In the genomic region with DNA sequence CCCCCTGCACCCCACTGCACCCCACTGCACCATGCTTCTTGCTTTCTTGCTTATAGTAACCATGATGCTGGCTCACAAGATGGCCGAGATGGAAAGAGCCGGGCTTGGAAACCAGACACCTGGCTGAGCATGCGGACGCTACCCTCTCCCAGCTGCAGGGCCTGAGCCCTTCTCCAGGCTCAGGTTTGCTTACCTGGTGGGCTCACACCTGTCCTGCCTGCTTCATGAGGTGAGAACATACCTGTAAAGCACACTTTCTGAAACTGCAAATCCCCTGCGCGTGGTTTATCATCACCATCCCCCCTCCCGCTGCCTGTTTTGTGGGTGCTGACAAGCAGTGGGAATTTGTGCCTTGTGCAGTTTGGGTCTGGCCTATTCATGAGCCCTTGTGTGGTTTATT, we compare ENCODE assay signal across 28 cellular contexts.
"Had no signal": no experiment of that assay in that cellular context is flagged by ENCODE, and none has a peak within 500 bp of the region (broad histone marks: within the 10 kb centered on the region; RNA-seq: fewer than 3 reads in every experiment).

No MANE protein-coding gene starts in this region.

- FAIRE-seq: astrocyte, TTC549 had no signal

- H3K36me3 Mint-ChIP-seq: activated CD8-positive, alpha-beta memory T cell treated with anti-CD3 and anti-CD28 coated beads, Interleukin-2, amount 10 ng/mL, durations not matched to agents 7 days and 5 days; activated naive CD8-positive, alpha-beta T cell; brain; T-cell had no signal

- H3K36me3 ChIP-seq: MG63 had no signal

- H3K4me3 ChIP-seq: MG63, SK-N-MC had no signal

- DNase-seq: activated B cell treated with CpG ODN at 0.5 μM for 24 hours; activated CD4-positive, alpha-beta T cell treated with anti-CD3 and anti-CD28 coated beads for 1 hour; activated CD4-positive, alpha-beta T cell treated with anti-CD3 and anti-CD28 coated beads, Interleukin-2, amount 10 ng/mL, durations not matched to agents 24 days and 14 days; activated CD4-positive, alpha-beta T cell treated with anti-CD3 and anti-CD28 coated beads, Interleukin-2, amount 50 U/mL, for 48 hours; activated CD8-positive, alpha-beta memory T cell treated with anti-CD3 and anti-CD28 coated beads, Interleukin-2, amount 10 ng/mL, durations not matched to agents 7 days and 5 days; activated gamma-delta T cell; activated naive CD4-positive, alpha-beta T cell treated with anti-CD3 and anti-CD28 coated beads for 36 hours; activated T-cell treated with anti-CD3 and anti-CD28 coated beads for 4 hours; activated T-cell treated with anti-CD3 and anti-CD28 coated beads, Interleukin-2, amount 50 U/mL, for 48 hours; amygdala; MG63; MV-4-11; NCI-H1105; NCI-H1436; NCI-H1930; NCI-H345; NCI-H510A; NCI-H526 treated with DMSO at 0.1 percent for 48 hours; NCI-H82; T-cell; T-helper 2 cell; T1000 had no signal

- H3K9me3 ChIP-seq: MG63 had no signal

- ATAC-seq: activated CD8-positive, alpha-beta memory T cell treated with anti-CD3 and anti-CD28 coated beads, Interleukin-2, amount 10 ng/mL, durations not matched to agents 7 days and 5 days; activated T-helper 17 cell treated with anti-CD3 and anti-CD28 coated beads, Interleukin-2, amount 50 U/mL, for 72 hours; T-cell had no signal

- H3K4me3 Mint-ChIP-seq: activated B cell treated with CpG ODN at 0.5 μM for 24 hours; activated CD4-positive, alpha-beta T cell treated with anti-CD3 and anti-CD28 coated beads, Interleukin-2, amount 10 ng/mL, durations not matched to agents 24 days and 14 days; activated CD8-positive, alpha-beta memory T cell treated with anti-CD3 and anti-CD28 coated beads, Interleukin-2, amount 10 ng/mL, durations not matched to agents 7 days and 5 days; activated naive CD4-positive, alpha-beta T cell treated with anti-CD3 and anti-CD28 coated beads for 36 hours; activated naive CD8-positive, alpha-beta T cell; activated T-helper 17 cell treated with anti-CD3 and anti-CD28 coated beads, Interleukin-2, amount 50 U/mL, for 72 hours; brain; T-cell had no signal

- H3K27me3 Mint-ChIP-seq: activated B cell treated with CpG ODN at 0.5 μM for 24 hours; activated CD4-positive, alpha-beta T cell treated with anti-CD3 and anti-CD28 coated beads, Interleukin-2, amount 10 ng/mL, durations not matched to agents 24 days and 14 days; activated CD8-positive, alpha-beta memory T cell treated with anti-CD3 and anti-CD28 coated beads, Interleukin-2, amount 10 ng/mL, durations not matched to agents 7 days and 5 days; activated T-helper 17 cell treated with anti-CD3 and anti-CD28 coated beads, Interleukin-2, amount 50 U/mL, for 72 hours; T-cell had no signal

- H3K27ac Mint-ChIP-seq: activated B cell treated with CpG ODN at 0.5 μM for 24 hours; activated CD4-positive, alpha-beta T cell treated with anti-CD3 and anti-CD28 coated beads, Interleukin-2, amount 10 ng/mL, durations not matched to agents 24 days and 14 days; activated CD8-positive, alpha-beta memory T cell treated with anti-CD3 and anti-CD28 coated beads, Interleukin-2, amount 10 ng/mL, durations not matched to agents 7 days and 5 days; activated naive CD4-positive, alpha-beta T cell treated with anti-CD3 and anti-CD28 coated beads for 36 hours; activated naive CD8-positive, alpha-beta T cell; activated T-helper 17 cell treated with anti-CD3 and anti-CD28 coated beads, Interleukin-2, amount 50 U/mL, for 72 hours; brain; T-cell had no signal

- H3K9me3 Mint-ChIP-seq: activated CD4-positive, alpha-beta T cell treated with anti-CD3 and anti-CD28 coated beads, Interleukin-2, amount 10 ng/mL, durations not matched to agents 24 days and 14 days; activated T-helper 17 cell treated with anti-CD3 and anti-CD28 coated beads, Interleukin-2, amount 50 U/mL, for 72 hours had no signal

- H3K27ac ChIP-seq: SK-N-MC had no signal

- H3K4me1 Mint-ChIP-seq: activated B cell treated with CpG ODN at 0.5 μM for 24 hours; activated CD4-positive, alpha-beta T cell treated with anti-CD3 and anti-CD28 coated beads, Interleukin-2, amount 10 ng/mL, durations not matched to agents 24 days and 14 days; activated CD8-positive, alpha-beta memory T cell treated with anti-CD3 and anti-CD28 coated beads, Interleukin-2, amount 10 ng/mL, durations not matched to agents 7 days and 5 days; activated T-helper 17 cell treated with anti-CD3 and anti-CD28 coated beads, Interleukin-2, amount 50 U/mL, for 72 hours; brain; T-cell had no signal
